Comparison of ENCODE assay signal across 11 cellular contexts in genomic region chr9:108850293-108850897, GRCh38. TPM values are rescaled to one million over a fixed set of nuclear protein-coding genes. Genes with fewer than 3 reads are reported as not detected.
A peak's percentile ranks its signal among the peaks of the same experiment; 100 is the strongest.
DNase-seq lines count a peak whose midpoint lies in the region; ATAC-seq and TF ChIP-seq lines count a peak whose summit lies in the region.
"Had no signal": no experiment of that assay in that cellular context is flagged by ENCODE, and none has a peak within 500 bp of the region (broad histone marks: within the 10 kb centered on the region; RNA-seq: fewer than 3 reads in every experiment).

No MANE protein-coding gene starts in this region.

- H3K27ac ChIP-seq in DND-41 (ENCODE audit: low read length) (no peak overlapping the region), right lobe of liver (no peak overlapping the region)

- POLR2A ChIA-PET in activated CD4-positive, alpha-beta memory T cell treated with anti-CD3 and anti-CD28 coated beads, Interleukin-2, amount 10 ng/mL, durations not matched to agents 7 days and 5 days (lab: Charles Lee), result no interaction called here

- no peaks in the 10 kb centered on the region for H3K9me3 Mint-ChIP-seq in activated CD4-positive, alpha-beta memory T cell treated with anti-CD3 and anti-CD28 coated beads, Interleukin-2, amount 10 ng/mL, durations not matched to agents 7 days and 5 days

- ATAC-seq in DND-41 (ENCODE audit: insufficient read depth, low read depth) (no peak), right lobe of liver (peak; percentile 82 to 91 (median 88))

- H3K36me3 Mint-ChIP-seq in activated CD4-positive, alpha-beta memory T cell treated with anti-CD3 and anti-CD28 coated beads, Interleukin-2, amount 10 ng/mL, durations not matched to agents 7 days and 5 days (ENCODE audit: low read depth), result no peaks in the 10 kb centered on the region

- no peak overlapping the region for H3K27ac Mint-ChIP-seq in activated CD4-positive, alpha-beta memory T cell treated with anti-CD3 and anti-CD28 coated beads, Interleukin-2, amount 10 ng/mL, durations not matched to agents 7 days and 5 days

- H3K9ac ChIP-seq in DND-41 (ENCODE audit: low read depth, low read length), result no peak overlapping the region

- WGBS in right lobe of liver (ENCODE audit: insufficient coverage, low coverage, low lambda C conversion rate, missing lambda C conversion rate), result 74% methylated on average over 3 of the region's 3 CpGs

- H3K9me3 ChIP-seq in DND-41 (ENCODE audit: insufficient read depth, low read length, severe bottlenecking), result no peaks in the 10 kb centered on the region
- H3K9me3 ChIP-seq in right lobe of liver, result no peaks in the 10 kb centered on the region

- intact Hi-C loops in right lobe of liver (cut with DNase I), result no loop called here

- H3K79me2 ChIP-seq in DND-41 (ENCODE audit: insufficient read depth, low read length), result no peaks in the 10 kb centered on the region

- no peaks in the 10 kb centered on the region for H3K4me1 Mint-ChIP-seq in activated CD4-positive, alpha-beta memory T cell treated with anti-CD3 and anti-CD28 coated beads, Interleukin-2, amount 10 ng/mL, durations not matched to agents 7 days and 5 days

- in situ Hi-C loops in astrocyte of the spinal cord (cut with HindIII; ENCODE audit: low sequenced_read_pairs), result no loop called here

- no peak overlapping the region for H3K4me2 ChIP-seq in DND-41 (ENCODE audit: insufficient read depth, low read length)

- H3K36me3 ChIP-seq in DND-41 (ENCODE audit: insufficient read depth, low read length), result no peaks in the 10 kb centered on the region
- H3K36me3 ChIP-seq in right lobe of liver, result no peaks in the 10 kb centered on the region

- no peak overlapping the region for H3K4me3 Mint-ChIP-seq in activated CD4-positive, alpha-beta memory T cell treated with anti-CD3 and anti-CD28 coated beads, Interleukin-2, amount 10 ng/mL, durations not matched to agents 7 days and 5 days

- TF ChIP-seq POLR2A in right lobe of liver (IDR thresholded peaks at IDR 0.05), result no peak

- CTCF ChIA-PET in activated CD4-positive, alpha-beta memory T cell treated with anti-CD3 and anti-CD28 coated beads, Interleukin-2, amount 10 ng/mL, durations not matched to agents 7 days and 5 days (lab: Charles Lee), result interaction anchor here (2.9 kb wide), 1 partner anchor 103 kb away, joined by 10 read pairs; no protein-coding TSS in a partner anchor

- TF ChIP-seq CTCF in DND-41 (IDR thresholded peaks at IDR 0.05; ENCODE audit: borderline replicate concordance, extremely low read depth, low read length, poor library complexity, severe bottlenecking) (peak; percentile 49), astrocyte of the spinal cord (IDR thresholded peaks at IDR 0.05; ENCODE audit: low read depth, low read length) (peak; percentile 44), right lobe of liver (IDR thresholded peaks at IDR 0.05) (peak; percentile 45 to 61 (median 53))

- no peak overlapping the region for H2AFZ ChIP-seq in DND-41 (ENCODE audit: low read depth, low read length)

- H4K20me1 ChIP-seq in DND-41 (ENCODE audit: insufficient read depth, low read length), result no peaks in the 10 kb centered on the region

- H3K4me3 ChIP-seq in DND-41 (ENCODE audit: low read depth in 1 of 2, low read length in 2 of 2), result no peak overlapping the region
- no peak overlapping the region for H3K4me3 ChIP-seq in astrocyte of the spinal cord (ENCODE audit: low read depth, low read length)
- no peak overlapping the region for H3K4me3 ChIP-seq in right lobe of liver

- H3K4me1 ChIP-seq in DND-41 (ENCODE audit: insufficient read depth, low read length), result no peaks in the 10 kb centered on the region
- H3K4me1 ChIP-seq in right lobe of liver, result peaks cover 0 to 7% (median 0%) of the 10 kb centered on the region in 4 donors

- no peaks in the 10 kb centered on the region for H3K27me3 ChIP-seq in DND-41 (ENCODE audit: insufficient read depth, low read length, poor library complexity)
- no peaks in the 10 kb centered on the region for H3K27me3 ChIP-seq in right lobe of liver

- DNase-seq in DND-41, result no peak
- DNase-seq in HuH-7.5 (ENCODE audit: low spot score), result peak; percentile 51
- peak; percentile 24 for DNase-seq in astrocyte of the spinal cord (ENCODE audit: low read depth, low spot score)
- DNase-seq in right lobe of liver, result no peak
- DNase-seq in activated gamma-delta T cell treated with Interleukin-2 at 50 U/mL for 16 hours, result no peak
- no peak for DNase-seq in activated CD4-positive, alpha-beta memory T cell treated with anti-CD3 and anti-CD28 coated beads, Interleukin-2, amount 10 ng/mL, durations not matched to agents 7 days and 5 days
- DNase-seq in stimulated activated CD4-positive, alpha-beta T cell treated with anti-CD3 and anti-CD28 coated beads, Interleukin-12 subunit alpha, Interleukin-12 subunit beta, amount 100 ng/mL, for 4 hours, result no peak
- no peak for DNase-seq in NCI-H82 (lab: John Stamatoyannopoulos, UW)
- DNase-seq: glutamatergic neuron, NCI-H1048 had no signal

- H3K27me3 Mint-ChIP-seq in activated CD4-positive, alpha-beta memory T cell treated with anti-CD3 and anti-CD28 coated beads, Interleukin-2, amount 10 ng/mL, durations not matched to agents 7 days and 5 days, result peaks cover 5% of the 10 kb centered on the region

RNA-seq across cellular contexts. Expression of gene ACTL7B, which starts 5.4 kb away (rescaled TPM):
- not detected for total RNA-seq in right lobe of liver
- total RNA-seq in activated CD4-positive, alpha-beta memory T cell treated with anti-CD3 and anti-CD28 coated beads, Interleukin-2, amount 10 ng/mL, durations not matched to agents 7 days and 5 days, result not detected
- total RNA-seq: urinary bladder had no signal

RNA-seq across cellular contexts. Expression of gene ACTL7A, which starts 11.7 kb away (rescaled TPM):
- not detected for total RNA-seq in right lobe of liver
- not detected for total RNA-seq in activated CD4-positive, alpha-beta memory T cell treated with anti-CD3 and anti-CD28 coated beads, Interleukin-2, amount 10 ng/mL, durations not matched to agents 7 days and 5 days
- total RNA-seq: urinary bladder had no signal

Comparison
In these comparisons a context has a peak if more than half of its experiments do, and no peak if none do; other contexts are left out.
1. DNase-seq: peak in HuH-7.5 (single experiment) and astrocyte of the spinal cord (single experiment); none in DND-41 (single experiment), right lobe of liver (0 of 3), activated gamma-delta T cell treated with Interleukin-2 at 50 U/mL for 16 hours (single experiment), activated CD4-positive, alpha-beta memory T cell treated with anti-CD3 and anti-CD28 coated beads, Interleukin-2, amount 10 ng/mL, durations not matched to agents 7 days and 5 days (single experiment), stimulated activated CD4-positive, alpha-beta T cell treated with anti-CD3 and anti-CD28 coated beads, Interleukin-12 subunit alpha, Interleukin-12 subunit beta, amount 100 ng/mL, for 4 hours (single experiment) and NCI-H82 (single experiment).
2. Peak in every context shown above with its lines, with median percentiles within 50 percentile points of each other: CTCF ChIP-seq.